In the genomic region with DNA sequence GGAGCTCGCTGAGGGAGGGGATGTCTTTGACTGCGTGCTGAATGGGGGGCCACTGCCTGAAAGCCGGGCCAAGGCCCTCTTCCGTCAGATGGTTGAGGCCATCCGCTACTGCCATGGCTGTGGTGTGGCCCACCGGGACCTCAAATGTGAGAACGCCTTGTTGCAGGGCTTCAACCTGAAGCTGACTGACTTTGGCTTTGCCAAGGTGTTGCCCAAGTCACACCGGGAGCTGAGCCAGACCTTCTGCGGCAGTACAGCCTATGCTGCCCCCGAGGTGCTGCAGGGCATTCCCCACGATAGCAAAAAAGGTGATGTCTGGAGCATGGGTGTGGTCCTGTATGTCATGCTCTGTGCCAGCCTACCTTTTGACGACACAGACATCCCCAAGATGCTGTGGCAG, we compare ENCODE assay signal across 17 cellular contexts. TPM values are rescaled to one million over a fixed set of nuclear protein-coding genes. Genes with fewer than 3 reads are reported as not detected.
A peak's percentile ranks its signal among the peaks of the same experiment; 100 is the strongest.
DNase-seq lines count a peak whose midpoint lies in the region; ATAC-seq and TF ChIP-seq lines count a peak whose summit lies in the region.
"Had no signal": no experiment of that assay in that cellular context is flagged by ENCODE, and none has a peak within 500 bp of the region (broad histone marks: within the 10 kb centered on the region; RNA-seq: fewer than 3 reads in every experiment).

No MANE protein-coding gene starts in this region.

- dilution Hi-C loops in mammary epithelial cell (cut with HindIII; ENCODE audit: low sequenced_read_pairs), result no loop called here

- no peak overlapping the region for H3K27ac Mint-ChIP-seq in MCF 10A (ENCODE audit: low read depth, unreplicated experiment)
- no peak overlapping the region for H3K27ac Mint-ChIP-seq in glutamatergic neuron (ENCODE audit: unreplicated experiment)
- no peak overlapping the region for H3K27ac Mint-ChIP-seq in nephron
- no peak overlapping the region for H3K27ac Mint-ChIP-seq in activated T-helper 2 cell treated with anti-CD3 and anti-CD28 coated beads, Interferon-gamma antibody, Interleukin-2, Interleukin-4, amounts not matched to agents 10 μg/mL and 5 μg/mL and 100 μg/mL, durations not matched to agents 14 hours and 24 hours and 36 hours

- H3K4me1 ChIP-seq in mammary epithelial cell (ENCODE audit: insufficient read depth, low read length), result no peaks in the 10 kb centered on the region
- H3K4me1 ChIP-seq in GM23248 (ENCODE audit: insufficient read depth), result no peaks in the 10 kb centered on the region

- H3K9me3 ChIP-seq in mammary epithelial cell (replicated peaks; ENCODE audit: insufficient read depth, low read length) (no peaks in the 10 kb centered on the region), GM23248 (ENCODE audit: low read depth) (no peaks in the 10 kb centered on the region)

- ATAC-seq in HG03565 (IDR thresholded peaks at IDR 0.05; ENCODE audit: unreplicated experiment) (no peak), HG02678 (IDR thresholded peaks at IDR 0.05; ENCODE audit: unreplicated experiment) (no peak)

- intact Hi-C loops in MCF 10A (cut with micrococcal nuclease), result no loop called here
- intact Hi-C loops in mammary epithelial cell (cut with micrococcal nuclease), result no loop called here
- intact Hi-C loops in activated T-helper 2 cell treated with anti-CD3 and anti-CD28 coated beads, Interferon-gamma antibody, Interleukin-2, Interleukin-4, amounts not matched to agents 10 μg/mL and 5 μg/mL and 100 μg/mL, durations not matched to agents 14 hours and 24 hours and 36 hours (cut with micrococcal nuclease), result no loop called here

- 36% methylated on average over 10 of the region's 12 CpGs for WGBS in mammary epithelial cell (ENCODE audit: low coverage, missing lambda C conversion rate)
- 94 to 95% methylated on average over 12 of the region's 12 CpGs for WGBS in GM23248 (ENCODE audit: low coverage in 1 of 2, low lambda C conversion rate in 2 of 2, missing lambda C conversion rate in 2 of 2), 2 experiments

- no peaks in the 10 kb centered on the region for H3K27me3 Mint-ChIP-seq in MCF 10A (ENCODE audit: insufficient read depth, unreplicated experiment)
- peaks cover 18% of the 10 kb centered on the region for H3K27me3 Mint-ChIP-seq in glutamatergic neuron (ENCODE audit: unreplicated experiment)
- H3K27me3 Mint-ChIP-seq in nephron (ENCODE audit: low read depth), result peaks cover 8% of the 10 kb centered on the region
- H3K27me3 Mint-ChIP-seq in activated T-helper 2 cell treated with anti-CD3 and anti-CD28 coated beads, Interferon-gamma antibody, Interleukin-2, Interleukin-4, amounts not matched to agents 10 μg/mL and 5 μg/mL and 100 μg/mL, durations not matched to agents 14 hours and 24 hours and 36 hours (ENCODE audit: low read depth), result peaks cover 8% of the 10 kb centered on the region
- H3K27me3 Mint-ChIP-seq: B cell had no signal

- H3K36me3 Mint-ChIP-seq in MCF 10A (ENCODE audit: insufficient read depth, unreplicated experiment), result peaks cover 62% of the 10 kb centered on the region
- peaks cover 9% of the 10 kb centered on the region for H3K36me3 Mint-ChIP-seq in glutamatergic neuron (ENCODE audit: unreplicated experiment)
- H3K36me3 Mint-ChIP-seq in nephron (ENCODE audit: low read depth), result peaks cover 55% of the 10 kb centered on the region
- H3K36me3 Mint-ChIP-seq in activated T-helper 2 cell treated with anti-CD3 and anti-CD28 coated beads, Interferon-gamma antibody, Interleukin-2, Interleukin-4, amounts not matched to agents 10 μg/mL and 5 μg/mL and 100 μg/mL, durations not matched to agents 14 hours and 24 hours and 36 hours (ENCODE audit: low read depth), result peaks cover 50% of the 10 kb centered on the region

- CTCF ChIA-PET in MCF 10A (lab: Yijun Ruan, JAX) (interaction anchor here (0.6 to 0.8 kb wide), 2 partner anchors 11 to 12 kb away, joined by 4 read pairs; no protein-coding TSS in a partner anchor), mammary epithelial cell (lab: Charles Lee; ENCODE audit: low non-redundant PET) (no interaction called here)

- H3K27me3 ChIP-seq in mammary epithelial cell (ENCODE audit: insufficient read depth, low read length), result no peaks in the 10 kb centered on the region
- H3K27me3 ChIP-seq in GM23248 (replicated peaks; ENCODE audit: insufficient read depth), result no peaks in the 10 kb centered on the region

- H3K9ac ChIP-seq in mammary epithelial cell (ENCODE audit: insufficient read depth, low read length) (no peak overlapping the region), GM23248 (no peak overlapping the region)

- POLR2A ChIA-PET in MCF 10A (lab: Yijun Ruan, JAX), result interaction anchor here (0.6 to 2.2 kb wide), 3 partner anchors 11 to 148 kb away, joined by 3 to 6 read pairs (median 4); partner anchors contain the start of gene BSDC1

- H3K4me2 ChIP-seq in mammary epithelial cell (ENCODE audit: insufficient read depth, low read depth, low read length) (no peak overlapping the region), GM23248 (ENCODE audit: unreplicated experiment) (no peak overlapping the region)

- peaks cover 15% of the 10 kb centered on the region; the same call in 1 of the 2 replicates for H3F3A ChIP-seq in GM23248 (ENCODE audit: insufficient read depth)

- H3K4me1 Mint-ChIP-seq in MCF 10A (ENCODE audit: insufficient read depth, unreplicated experiment) (no peaks in the 10 kb centered on the region), glutamatergic neuron (ENCODE audit: low read depth, unreplicated experiment) (peaks cover 16% of the 10 kb centered on the region), nephron (peaks cover 17% of the 10 kb centered on the region)
- peaks cover 18% of the 10 kb centered on the region for H3K4me1 Mint-ChIP-seq in activated T-helper 2 cell treated with anti-CD3 and anti-CD28 coated beads, Interferon-gamma antibody, Interleukin-2, Interleukin-4, amounts not matched to agents 10 μg/mL and 5 μg/mL and 100 μg/mL, durations not matched to agents 14 hours and 24 hours and 36 hours (ENCODE audit: low read depth)

- H3K9me2 ChIP-seq in GM23248 (ENCODE audit: insufficient read depth), result no peaks in the 10 kb centered on the region

- peak; percentile 23 for DNase-seq in MCF 10A (ENCODE audit: unreplicated experiment)
- no peak for DNase-seq in mammary epithelial cell
- no peak for DNase-seq in glutamatergic neuron
- DNase-seq in activated T-helper 2 cell treated with anti-CD3 and anti-CD28 coated beads, Interferon-gamma antibody, Interleukin-2, Interleukin-4, amounts not matched to agents 10 μg/mL and 5 μg/mL and 100 μg/mL, durations not matched to agents 14 hours and 24 hours and 36 hours (ENCODE audit: low spot score), result no peak
- no peak for DNase-seq in GM23248
- DNase-seq: 8988T; CD4-positive, CD25-positive, alpha-beta regulatory T cell; NCI-H1092 treated with DMSO at 0.1 percent for 48 hours; NCI-H146; NCI-H2029 treated with DMSO at 0.1 percent for 48 hours; NCI-H2171 treated with DMSO at 0.1 percent for 48 hours; NCI-H510A; NCI-H82 had no signal

- H3K36me3 ChIP-seq in mammary epithelial cell (ENCODE audit: insufficient read depth, low read length) (peaks cover 7% of the 10 kb centered on the region), GM23248 (ENCODE audit: low read depth) (peaks cover 11% of the 10 kb centered on the region; the same call in 1 of the 2 replicates)

- H3K4me3 ChIP-seq in mammary epithelial cell (replicated peaks in 1 of 3; ENCODE audit: insufficient read depth in 1 of 3, low read depth in 2 of 3, low read length in 3 of 3) (no peak overlapping the region), GM23248 (no peak overlapping the region)

- H3K4me3 Mint-ChIP-seq in MCF 10A (ENCODE audit: unreplicated experiment) (no peak overlapping the region), glutamatergic neuron (ENCODE audit: unreplicated experiment) (peak overlapping the region; percentile 38), nephron (peak overlapping the region in 2 of 3 experiments; percentile 10 to 22)
- H3K4me3 Mint-ChIP-seq in activated T-helper 2 cell treated with anti-CD3 and anti-CD28 coated beads, Interferon-gamma antibody, Interleukin-2, Interleukin-4, amounts not matched to agents 10 μg/mL and 5 μg/mL and 100 μg/mL, durations not matched to agents 14 hours and 24 hours and 36 hours (ENCODE audit: low read depth), result no peak overlapping the region

- no peaks in the 10 kb centered on the region for H3K9me3 Mint-ChIP-seq in MCF 10A (ENCODE audit: unreplicated experiment)
- peaks cover 14% of the 10 kb centered on the region for H3K9me3 Mint-ChIP-seq in glutamatergic neuron (ENCODE audit: unreplicated experiment)
- no peaks in the 10 kb centered on the region for H3K9me3 Mint-ChIP-seq in nephron
- H3K9me3 Mint-ChIP-seq in activated T-helper 2 cell treated with anti-CD3 and anti-CD28 coated beads, Interferon-gamma antibody, Interleukin-2, Interleukin-4, amounts not matched to agents 10 μg/mL and 5 μg/mL and 100 μg/mL, durations not matched to agents 14 hours and 24 hours and 36 hours, result no peaks in the 10 kb centered on the region
- H3K9me3 Mint-ChIP-seq: CD4-positive, CD25-positive, alpha-beta regulatory T cell had no signal

- in situ Hi-C loops in mammary epithelial cell (cut with MboI; ENCODE audit: low sequenced_read_pairs in 2 of 2) (no loop called here), GM23248 (cut with MboI) (no loop called here)

- BruUV-seq in MCF 10A (replicated peaks; lab: Mats Ljungman, UMichigan), result no TSS peak
- no TSS peak for BruUV-seq in mammary epithelial cell (replicated peaks; lab: Mats Ljungman, UMichigan)

- no peaks in the 10 kb centered on the region for H3K79me2 ChIP-seq in mammary epithelial cell (ENCODE audit: insufficient read depth, low read length)
- H3K79me2 ChIP-seq in GM23248 (ENCODE audit: insufficient read depth), result no peaks in the 10 kb centered on the region

- H4K20me1 ChIP-seq in mammary epithelial cell (ENCODE audit: insufficient read depth, low read length) (peaks cover 3% of the 10 kb centered on the region), GM23248 (ENCODE audit: insufficient read depth) (no peaks in the 10 kb centered on the region)

- H2AFZ ChIP-seq in mammary epithelial cell (ENCODE audit: low read depth, low read length) (no peak overlapping the region), GM23248 (no peak overlapping the region)

- TF ChIP-seq CTCF in MCF 10A (IDR thresholded peaks at IDR 0.05; ENCODE audit: unreplicated experiment) (no peak), mammary epithelial cell (conservative IDR thresholded peaks at IDR 0.05 in 1 of 2, IDR thresholded peaks at IDR 0.05 in 1 of 2; ENCODE audit: extremely low read depth in 1 of 2, insufficient read depth in 1 of 2, low read depth in 1 of 2, low read length in 2 of 2) (no peak), glutamatergic neuron (IDR thresholded peaks at IDR 0.05; ENCODE audit: partially characterized antibody, unreplicated experiment) (no peak), nephron (IDR thresholded peaks at IDR 0.05; ENCODE audit: unreplicated experiment in 3 of 3) (no peak)

- H3K27ac ChIP-seq in mammary epithelial cell (ENCODE audit: insufficient read depth, low read depth, low read length) (no peak overlapping the region), GM23248 (no peak overlapping the region)

RNA-seq across cellular contexts. Expression of gene TSSK3, which starts 1.4 kb away (rescaled TPM):
- total RNA-seq in MCF 10A (2022) (2.0 and 2.3 TPM in 2 replicates), mammary epithelial cell (1 to 10 TPM; 1.0 to 1.2 TPM), glutamatergic neuron (ENCODE audit: unreplicated experiment) (1.6 TPM)
- polyA plus RNA-seq in mammary epithelial cell (0.08 TPM), GM23248 (2016; fragmentation: Nextera tagmentation; extraction: Ambion mirVana) (0.47 TPM in 1 of 2 replicates, not detected in the other)
- not detected for polyA minus RNA-seq in mammary epithelial cell
- total RNA-seq in activated T-helper 2 cell treated with anti-CD3 and anti-CD28 coated beads, Interferon-gamma antibody, Interleukin-2, Interleukin-4, amounts not matched to agents 10 μg/mL and 5 μg/mL and 100 μg/mL, durations not matched to agents 14 hours and 24 hours and 36 hours, result 1.1 TPM in 2 replicates
- total RNA-seq in GM23248 (2014; rRNA removed; shearing (Covaris generic)), result 0.22 TPM in 1 of 2 replicates, not detected in the other

RNA-seq across cellular contexts. Expression of gene FAM229A, which starts 1.4 kb away (rescaled TPM):
- total RNA-seq in MCF 10A (2022) (13.4 and 19.0 TPM in 2 replicates), mammary epithelial cell (1 to 10 TPM; 1.8 to 6.4 TPM), glutamatergic neuron (ENCODE audit: unreplicated experiment) (21.8 TPM)
- polyA plus RNA-seq in mammary epithelial cell (1.1 TPM), GM23248 (2016; fragmentation: Nextera tagmentation; extraction: Ambion mirVana) (2.9 and 3.1 TPM in 2 replicates)
- not detected for polyA minus RNA-seq in mammary epithelial cell
- total RNA-seq in activated T-helper 2 cell treated with anti-CD3 and anti-CD28 coated beads, Interferon-gamma antibody, Interleukin-2, Interleukin-4, amounts not matched to agents 10 μg/mL and 5 μg/mL and 100 μg/mL, durations not matched to agents 14 hours and 24 hours and 36 hours, result 5.4 and 6.1 TPM in 2 replicates
- total RNA-seq in GM23248 (2014; rRNA removed; shearing (Covaris generic)), result 1.1 and 3.2 TPM in 2 replicates

RNA-seq across cellular contexts. Expression of gene MARCKSL1, which starts 27.7 kb away (rescaled TPM):
- total RNA-seq in MCF 10A (2022) (0.65 and 1.0 TPM in 2 replicates), mammary epithelial cell (10 to 100 TPM; 13.0 to 16.1 TPM), glutamatergic neuron (ENCODE audit: unreplicated experiment) (912 TPM)
- polyA plus RNA-seq in mammary epithelial cell (15.3 TPM), GM23248 (2016; fragmentation: Nextera tagmentation; extraction: Ambion mirVana) (22.1 and 22.2 TPM in 2 replicates)
- polyA minus RNA-seq in mammary epithelial cell, result 13.9 TPM
- total RNA-seq in activated T-helper 2 cell treated with anti-CD3 and anti-CD28 coated beads, Interferon-gamma antibody, Interleukin-2, Interleukin-4, amounts not matched to agents 10 μg/mL and 5 μg/mL and 100 μg/mL, durations not matched to agents 14 hours and 24 hours and 36 hours, result 42.5 and 45.0 TPM in 2 replicates
- total RNA-seq in GM23248 (2014; rRNA removed; shearing (Covaris generic)), result 13.5 and 16.6 TPM in 2 replicates

RNA-seq across cellular contexts. Expression of gene BSDC1, which starts 30.5 kb away (rescaled TPM):
- total RNA-seq in MCF 10A (2022) (52.6 and 56.2 TPM in 2 replicates), mammary epithelial cell (10 to 100 TPM; 47.6 to 78.5 TPM), glutamatergic neuron (ENCODE audit: unreplicated experiment) (161 TPM)
- polyA plus RNA-seq in mammary epithelial cell (33.2 TPM), GM23248 (2016; fragmentation: Nextera tagmentation; extraction: Ambion mirVana) (47.5 and 47.8 TPM in 2 replicates)
- polyA minus RNA-seq in mammary epithelial cell, result 27.8 TPM
- total RNA-seq in activated T-helper 2 cell treated with anti-CD3 and anti-CD28 coated beads, Interferon-gamma antibody, Interleukin-2, Interleukin-4, amounts not matched to agents 10 μg/mL and 5 μg/mL and 100 μg/mL, durations not matched to agents 14 hours and 24 hours and 36 hours, result 48.9 and 54.3 TPM in 2 replicates
- 83.8 and 94.9 TPM in 2 replicates for total RNA-seq in GM23248 (2014; rRNA removed; shearing (Covaris generic))

Comparison
In these comparisons a context has a peak if more than half of its experiments do, and no peak if none do; other contexts are left out.
1. H3K4me3 Mint-ChIP-seq: peak in glutamatergic neuron (single experiment) and nephron (2 of 3); none in MCF 10A (single experiment) and activated T-helper 2 cell treated with anti-CD3 and anti-CD28 coated beads, Interferon-gamma antibody, Interleukin-2, Interleukin-4, amounts not matched to agents 10 μg/mL and 5 μg/mL and 100 μg/mL, durations not matched to agents 14 hours and 24 hours and 36 hours (single experiment).
2. RNA of gene MARCKSL1, which starts 27.7 kb away (total RNA-seq): 912 TPM in glutamatergic neuron (single experiment); 42.5 to 45.0 TPM in activated T-helper 2 cell treated with anti-CD3 and anti-CD28 coated beads, Interferon-gamma antibody, Interleukin-2, Interleukin-4, amounts not matched to agents 10 μg/mL and 5 μg/mL and 100 μg/mL, durations not matched to agents 14 hours and 24 hours and 36 hours, 13.5 to 16.6 TPM in GM23248, 13.0 to 16.1 TPM in mammary epithelial cell and 0.65 to 1.0 TPM in MCF 10A; every median in the first group is over 10 times any median in the second.